Comparison of ENCODE assay signal across 25 cellular contexts in the genomic region with DNA sequence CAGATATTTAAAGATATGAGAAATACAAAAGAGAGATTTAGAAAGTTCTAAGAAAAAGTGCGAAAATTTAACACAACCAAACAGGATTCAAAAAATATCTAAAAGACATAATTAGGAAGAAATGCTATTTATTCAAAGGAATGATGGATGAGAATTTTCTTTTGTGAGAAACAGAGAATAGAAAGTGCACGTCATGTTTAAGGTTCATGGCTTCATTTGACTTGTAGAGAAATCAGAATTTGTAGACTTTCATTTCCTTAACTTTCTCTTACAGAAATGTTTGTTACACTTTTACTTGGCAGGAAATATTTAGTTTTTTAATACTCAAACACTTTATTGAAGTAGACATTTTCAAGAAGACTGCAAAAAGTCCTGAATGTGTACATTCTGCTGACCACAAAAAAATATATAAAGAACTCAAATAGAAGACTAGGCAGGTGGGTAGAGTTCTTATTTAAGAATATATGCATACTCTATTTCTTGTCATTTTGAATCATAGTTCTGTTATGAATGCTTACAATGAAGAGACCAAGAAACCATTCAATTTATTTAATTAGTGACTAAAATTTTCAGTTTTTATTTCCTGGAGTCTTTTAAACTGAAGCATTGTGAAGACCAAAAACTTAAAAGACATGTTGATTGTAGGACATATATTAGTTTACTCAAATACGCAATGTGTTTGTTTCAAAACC.
DNase-seq lines count a peak whose midpoint lies in the region; ATAC-seq, FAIRE-seq and TF ChIP-seq lines count a peak whose summit lies in the region.
"Had no signal": no experiment of that assay in that cellular context is flagged by ENCODE, and none has a peak within 500 bp of the region (broad histone marks: within the 10 kb centered on the region; RNA-seq: fewer than 3 reads in every experiment).

No MANE protein-coding gene starts in this region.

- peaks cover 6% of the 10 kb centered on the region for H3K9me3 Mint-ChIP-seq in activated T-cell treated with anti-CD3 and anti-CD28 coated beads, Interleukin-2, amount 50 U/mL, for 24 hours

- peak; percentile 59 for ATAC-seq in GM18868 (IDR thresholded peaks at IDR 0.05; ENCODE audit: unreplicated experiment)
- ATAC-seq in GM18907 (IDR thresholded peaks at IDR 0.05; ENCODE audit: unreplicated experiment): peak; percentile 37
- ATAC-seq in GM12878: peak; percentile 44

- H3K27me3 ChIP-seq in GM12878 (replicated peaks in 1 of 2; ENCODE audit: control insufficient read depth in 2 of 2, insufficient read depth in 2 of 2, low read length in 1 of 2): no peaks in the 10 kb centered on the region
- H3K27me3 ChIP-seq: BE2C, BLaER1 had no signal

- H3K9me3 ChIP-seq in GM12878 (replicated peaks; ENCODE audit: control insufficient read depth, insufficient read depth, low read length): no peaks in the 10 kb centered on the region
- H3K9me3 ChIP-seq: BE2C, BLaER1 had no signal

- H3K27me3 Mint-ChIP-seq in activated T-cell treated with anti-CD3 and anti-CD28 coated beads, Interleukin-2, amount 50 U/mL, for 24 hours: no peaks in the 10 kb centered on the region
- H3K27me3 Mint-ChIP-seq: CD4-positive, alpha-beta memory T cell; CD4-positive, CD25-positive, alpha-beta regulatory T cell; CD8-positive, alpha-beta memory T cell had no signal

- BruUV-seq in GM12878 (replicated peaks; lab: Mats Ljungman, UMichigan): no TSS peak

- H3K4me1 Mint-ChIP-seq in activated T-cell treated with anti-CD3 and anti-CD28 coated beads, Interleukin-2, amount 50 U/mL, for 24 hours (ENCODE audit: low read depth): no peaks in the 10 kb centered on the region
- H3K4me1 Mint-ChIP-seq: CD14-positive monocyte; CD4-positive, alpha-beta memory T cell; CD4-positive, CD25-positive, alpha-beta regulatory T cell; CD8-positive, alpha-beta memory T cell had no signal

- no peaks in the 10 kb centered on the region for H3K4me1 ChIP-seq in GM12878 (ENCODE audit: control insufficient read depth, insufficient read depth, low read length)
- H3K4me1 ChIP-seq: BE2C, BLaER1 had no signal

- FAIRE-seq in GM12878 (lab: Jason Lieb, UNC): no peak
- FAIRE-seq: GM12891, GM19239 had no signal

- in situ Hi-C loops in GM12878 (cut with MboI): no loop called here

- 21% methylated on average over 3 of the region's 3 CpGs for WGBS in GM12878 (ENCODE audit: insufficient coverage, insufficient replicate concordance, low lambda C conversion rate, missing lambda C conversion rate)

- H3K79me2 ChIP-seq in GM12878 (ENCODE audit: control insufficient read depth, insufficient read depth, low read length): no peaks in the 10 kb centered on the region

- H3K36me3 ChIP-seq in GM12878 (ENCODE audit: control insufficient read depth in 2 of 2, insufficient read depth in 2 of 2, low read length in 1 of 2): no peaks in the 10 kb centered on the region
- H3K36me3 ChIP-seq: BE2C, BLaER1 had no signal

- H3K27ac ChIP-seq in GM12878 (ENCODE audit: control insufficient read depth, insufficient read depth): no peak overlapping the region
- H3K27ac ChIP-seq: BLaER1 had no signal

- intact Hi-C loops in GM12878 (cut with micrococcal nuclease; ENCODE audit: unreplicated experiment): loop anchor here (10.0 kb wide), 1 partner anchor 841 kb away; no protein-coding TSS in a partner anchor

- SMC1A ChIA-PET in GM12878 (lab: Charles Lee; ENCODE audit: uncharacterized antibody, unreplicated experiment): no interaction called here

- TF ChIP-seq CTCF in GM12878 (IDR thresholded peaks at IDR 0.05 in 2 of 3, conservative IDR thresholded peaks at IDR 0.05 in 1 of 3; ENCODE audit: control insufficient read depth in 2 of 3, extremely low read depth in 1 of 3, insufficient read depth in 1 of 3, low read depth in 3 of 3, low read length in 3 of 3): no peak

- no peak overlapping the region for H3K9ac ChIP-seq in GM12878 (ENCODE audit: control insufficient read depth, insufficient read depth, low read length)
- H3K9ac ChIP-seq: BLaER1 had no signal

- H3K36me3 Mint-ChIP-seq in activated T-cell treated with anti-CD3 and anti-CD28 coated beads, Interleukin-2, amount 50 U/mL, for 24 hours (ENCODE audit: low read depth): no peaks in the 10 kb centered on the region
- H3K36me3 Mint-ChIP-seq: CD14-positive monocyte; CD4-positive, alpha-beta memory T cell; CD4-positive, CD25-positive, alpha-beta regulatory T cell; CD8-positive, alpha-beta memory T cell had no signal

- no peaks in the 10 kb centered on the region for H4K20me1 ChIP-seq in GM12878 (ENCODE audit: control insufficient read depth, insufficient read depth)
- H4K20me1 ChIP-seq: BLaER1 had no signal

- H2AFZ ChIP-seq in GM12878 (ENCODE audit: control insufficient read depth, low read depth, low read length): no peak overlapping the region

- POLR2A ChIA-PET in GM12878 (lab: Charles Lee): no interaction called here

- H3K4me3 Mint-ChIP-seq in activated T-cell treated with anti-CD3 and anti-CD28 coated beads, Interleukin-2, amount 50 U/mL, for 24 hours: no peak overlapping the region
- H3K4me3 Mint-ChIP-seq: CD14-positive monocyte; CD4-positive, alpha-beta memory T cell; CD4-positive, CD25-positive, alpha-beta regulatory T cell; CD8-positive, alpha-beta memory T cell had no signal

- CTCF ChIA-PET in GM12878 (lab: Yijun Ruan, JAX): no interaction called here

- H3K4me2 ChIP-seq in GM12878 (ENCODE audit: control insufficient read depth, insufficient read depth): no peak overlapping the region
- H3K4me2 ChIP-seq: BLaER1 had no signal

- no peak overlapping the region for H3K4me3 ChIP-seq in GM12878
- H3K4me3 ChIP-seq: BLaER1 had no signal

- no peak for TF ChIP-seq POLR2A in GM12878 (IDR thresholded peaks at IDR 0.05; ENCODE audit: low read depth, low read length)

- no peak for TF ChIP-seq EP300 in GM12878 (IDR thresholded peaks at IDR 0.05; ENCODE audit: borderline replicate concordance in 1 of 2, control insufficient read depth in 1 of 2, low read depth in 2 of 2, low read length in 2 of 2)

- RAD21 ChIA-PET in GM12878 (lab: Charles Lee; ENCODE audit: unreplicated experiment): no interaction called here

- TF ChIP-seq RAD21 in GM12878 (IDR thresholded peaks at IDR 0.05; ENCODE audit: insufficient read depth, low read depth, low read length): no peak

- DNase-seq in NCI-H69 (lab: John Stamatoyannopoulos, UW) (peak; percentile 7), GM12878 (ENCODE audit: low read depth, low spot score) (no peak), T-helper 2 cell (no peak), HUDEP-2 (lab: John Stamatoyannopoulos, UW; ENCODE audit: unreplicated experiment in 76 of 76) (no peak), midbrain (lab: John Stamatoyannopoulos, UW) (no peak)
- no peak for DNase-seq in activated T-cell treated with anti-CD3 and anti-CD28 coated beads, Interleukin-2, amount 50 U/mL, for 24 hours
- DNase-seq: 8988T; ACHN; BE2C; C1 segment of cervical spinal cord; CD4-positive, alpha-beta memory T cell; CD4-positive, CD25-positive, alpha-beta regulatory T cell; CD8-positive, alpha-beta memory T cell; COR-L47; DMS 273 treated with DMSO at 0.1 percent for 48 hours; DMS79; DND-41; EL; GDM1 had no signal

- no peak overlapping the region for H3K27ac Mint-ChIP-seq in activated T-cell treated with anti-CD3 and anti-CD28 coated beads, Interleukin-2, amount 50 U/mL, for 24 hours
- H3K27ac Mint-ChIP-seq: CD14-positive monocyte; CD4-positive, alpha-beta memory T cell; CD4-positive, CD25-positive, alpha-beta regulatory T cell; CD8-positive, alpha-beta memory T cell had no signal

TF ChIP-seq in GM12878, 131 proteins besides CTCF, POLR2A, EP300 and RAD21 (continues in another document):
- TF ChIP-seq IKZF1 (conservative IDR thresholded peaks at IDR 0.05) (no peak), FOXM1 (IDR thresholded peaks at IDR 0.05; ENCODE audit: low read depth, low read length) (no peak), MTA2 (IDR thresholded peaks at IDR 0.05; ENCODE audit: low read depth) (0 out of 2 replicates have a peak, but pooled peaks have one; percentile 24), CREM (IDR thresholded peaks at IDR 0.05; ENCODE audit: low read depth) (no peak), KLF5 (IDR thresholded peaks at IDR 0.05; ENCODE audit: partially characterized antibody) (no peak), MEF2A (IDR thresholded peaks at IDR 0.05; ENCODE audit: insufficient read depth, low read depth, low read length) (no peak), SIN3A (IDR thresholded peaks at IDR 0.05; ENCODE audit: low read depth, low read length) (no peak), JUNB (IDR thresholded peaks at IDR 0.05) (peak; percentile 53), ZNF24 (IDR thresholded peaks at IDR 0.05) (peak; percentile 68; the same call in 1 of the 2 replicates), KDM1A (IDR thresholded peaks at IDR 0.05; ENCODE audit: borderline replicate concordance) (no peak), CREB1 (IDR thresholded peaks at IDR 0.05; ENCODE audit: low read depth) (no peak), NFIC (IDR thresholded peaks at IDR 0.05; ENCODE audit: low read depth, low read length) (peak; percentile 19; the same call in 1 of the 2 replicates), NBN (IDR thresholded peaks at IDR 0.05) (no peak)
- TF ChIP-seq, protein P1, sequence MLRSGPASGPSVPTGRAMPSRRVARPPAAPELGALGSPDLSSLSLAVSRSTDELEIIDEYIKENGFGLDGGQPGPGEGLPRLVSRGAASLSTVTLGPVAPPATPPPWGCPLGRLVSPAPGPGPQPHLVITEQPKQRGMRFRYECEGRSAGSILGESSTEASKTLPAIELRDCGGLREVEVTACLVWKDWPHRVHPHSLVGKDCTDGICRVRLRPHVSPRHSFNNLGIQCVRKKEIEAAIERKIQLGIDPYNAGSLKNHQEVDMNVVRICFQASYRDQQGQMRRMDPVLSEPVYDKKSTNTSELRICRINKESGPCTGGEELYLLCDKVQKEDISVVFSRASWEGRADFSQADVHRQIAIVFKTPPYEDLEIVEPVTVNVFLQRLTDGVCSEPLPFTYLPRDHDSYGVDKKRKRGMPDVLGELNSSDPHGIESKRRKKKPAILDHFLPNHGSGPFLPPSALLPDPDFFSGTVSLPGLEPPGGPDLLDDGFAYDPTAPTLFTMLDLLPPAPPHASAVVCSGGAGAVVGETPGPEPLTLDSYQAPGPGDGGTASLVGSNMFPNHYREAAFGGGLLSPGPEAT (IDR thresholded peaks at IDR 0.05; ENCODE audit: low read depth): no peak
